ENCODE assay signal across 20 cellular contexts in the genomic region with DNA sequence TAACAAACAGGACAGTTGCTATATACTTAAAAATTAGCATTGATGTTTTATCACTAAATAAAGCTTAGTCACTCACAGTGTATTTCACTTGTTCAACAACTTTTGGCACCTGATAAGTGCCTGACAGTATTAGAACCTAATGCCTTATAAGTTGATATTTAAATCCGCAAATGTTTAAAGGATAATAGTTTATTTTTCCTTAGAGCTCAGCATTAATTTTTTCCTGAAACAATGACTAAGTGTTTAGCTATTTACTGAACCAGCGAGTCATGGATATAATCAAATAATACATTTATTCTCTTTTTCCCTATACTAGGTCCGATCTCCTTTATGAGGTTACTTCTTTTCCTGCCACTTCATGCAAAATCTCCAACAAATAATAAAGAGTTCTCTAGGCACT.
A peak's percentile ranks its signal among the peaks of the same experiment; 100 is the strongest.
DNase-seq lines count a peak whose midpoint lies in the region; ATAC-seq and TF ChIP-seq lines count a peak whose summit lies in the region.
"Had no signal": no experiment of that assay in that cellular context is flagged by ENCODE, and none has a peak within 500 bp of the region (broad histone marks: within the 10 kb centered on the region; RNA-seq: fewer than 3 reads in every experiment).

No MANE protein-coding gene starts in this region.

- peaks cover 90% of the 10 kb centered on the region for H3K36me3 Mint-ChIP-seq in dendritic cell treated with granulocyte-macrophage colony-stimulating factor and Interleukin-4, amounts not matched to agents 40 ng/mL and 50 ng/mL, for 4 days (ENCODE audit: low read depth)

- H3K36me3 ChIP-seq in DND-41 (ENCODE audit: insufficient read depth, low read length) (peaks cover 4% of the 10 kb centered on the region; the same call in 1 of the 2 replicates), SK-N-MC (ENCODE audit: insufficient read depth, low read length) (peaks cover 15% of the 10 kb centered on the region)
- H3K36me3 ChIP-seq: BLaER1, thoracic aorta had no signal

- H3K4me1 Mint-ChIP-seq in dendritic cell treated with granulocyte-macrophage colony-stimulating factor and Interleukin-4, amounts not matched to agents 40 ng/mL and 50 ng/mL, for 4 days (ENCODE audit: low read depth): peaks cover 12% of the 10 kb centered on the region

- no peaks in the 10 kb centered on the region for H3K27me3 Mint-ChIP-seq in dendritic cell treated with granulocyte-macrophage colony-stimulating factor and Interleukin-4, amounts not matched to agents 40 ng/mL and 50 ng/mL, for 4 days

- ATAC-seq in DND-41 (ENCODE audit: insufficient read depth, low read depth): no peak
- ATAC-seq: left lung, Panc1 had no signal

- no peak overlapping the region for H3K4me3 Mint-ChIP-seq in dendritic cell treated with granulocyte-macrophage colony-stimulating factor and Interleukin-4, amounts not matched to agents 40 ng/mL and 50 ng/mL, for 4 days

- no peaks in the 10 kb centered on the region for H3K9me3 Mint-ChIP-seq in dendritic cell treated with granulocyte-macrophage colony-stimulating factor and Interleukin-4, amounts not matched to agents 40 ng/mL and 50 ng/mL, for 4 days

- H3K4me2 ChIP-seq in DND-41 (ENCODE audit: insufficient read depth, low read length): no peak overlapping the region
- H3K4me2 ChIP-seq: BLaER1, KMS-11 had no signal

- H3K9me3 ChIP-seq in DND-41 (ENCODE audit: insufficient read depth, low read length, severe bottlenecking) (no peaks in the 10 kb centered on the region), SK-N-MC (ENCODE audit: low read depth, low read length) (no peaks in the 10 kb centered on the region)
- H3K9me3 ChIP-seq: BLaER1, left lung, sigmoid colon, thoracic aorta had no signal

- no peak overlapping the region for H3K4me3 ChIP-seq in DND-41 (ENCODE audit: low read depth in 1 of 2, low read length in 2 of 2)
- peak overlapping the region; percentile 63 for H3K4me3 ChIP-seq in SK-N-MC
- H3K4me3 ChIP-seq: BLaER1, left lung, sigmoid colon, thoracic aorta had no signal

- peaks cover 64% of the 10 kb centered on the region for H3K4me1 ChIP-seq in DND-41 (ENCODE audit: insufficient read depth, low read length)

- no peak for DNase-seq in DND-41
- DNase-seq in SK-N-MC (ENCODE audit: low read depth, low spot score): no peak
- peak; percentile 51 for DNase-seq in renal cortical epithelial cell (ENCODE audit: low read depth)
- DNase-seq in cerebellum (ENCODE audit: low spot score): no peak
- DNase-seq in stimulated activated naive CD4-positive, alpha-beta T cell (lab: John Stamatoyannopoulos, UW): no peak
- no peak for DNase-seq in 8988T
- DNase-seq: activated CD4-positive, alpha-beta T cell treated with anti-CD3 and anti-CD28 coated beads, Interleukin-2, amount 50 U/mL, for 1 hour; activated T-cell treated with anti-CD3 and anti-CD28 coated beads, Interleukin-2, amount 50 U/mL, for 1 hour; amniotic stem cell; foreskin melanocyte; H7; left lung; NCI-H2171 treated with DMSO at 0.1 percent for 48 hours; NCI-H774; sigmoid colon had no signal

- H4K20me1 ChIP-seq in DND-41 (ENCODE audit: insufficient read depth, low read length): no peaks in the 10 kb centered on the region
- H4K20me1 ChIP-seq: BLaER1 had no signal

- H3K27ac Mint-ChIP-seq in dendritic cell treated with granulocyte-macrophage colony-stimulating factor and Interleukin-4, amounts not matched to agents 40 ng/mL and 50 ng/mL, for 4 days: peak overlapping the region; percentile 0

- H3K27ac ChIP-seq in DND-41 (ENCODE audit: low read length): peak overlapping the region; percentile 84
- peak overlapping the region; percentile 100 for H3K27ac ChIP-seq in SK-N-MC
- H3K27ac ChIP-seq: BLaER1, KMS-11, left lung, sigmoid colon, thoracic aorta had no signal

- H2AFZ ChIP-seq in DND-41 (ENCODE audit: low read depth, low read length): no peak overlapping the region

- intact Hi-C loops in dendritic cell treated with granulocyte-macrophage colony-stimulating factor and Interleukin-4, amounts not matched to agents 40 ng/mL and 50 ng/mL, for 4 days (cut with micrococcal nuclease): no loop called here

- no peaks in the 10 kb centered on the region for H3K27me3 ChIP-seq in DND-41 (ENCODE audit: insufficient read depth, low read length, poor library complexity)
- H3K27me3 ChIP-seq: BLaER1, left lung, sigmoid colon had no signal

- TF ChIP-seq CTCF in DND-41 (IDR thresholded peaks at IDR 0.05; ENCODE audit: borderline replicate concordance, extremely low read depth, low read length, poor library complexity, severe bottlenecking): no peak

- H3K9ac ChIP-seq in DND-41 (ENCODE audit: low read depth, low read length) (no peak overlapping the region), SK-N-MC (ENCODE audit: insufficient read length) (peak overlapping the region; percentile 73)
- H3K9ac ChIP-seq: BLaER1, KMS-11 had no signal

- H3K79me2 ChIP-seq in DND-41 (ENCODE audit: insufficient read depth, low read length): no peaks in the 10 kb centered on the region
